In the genomic region with DNA sequence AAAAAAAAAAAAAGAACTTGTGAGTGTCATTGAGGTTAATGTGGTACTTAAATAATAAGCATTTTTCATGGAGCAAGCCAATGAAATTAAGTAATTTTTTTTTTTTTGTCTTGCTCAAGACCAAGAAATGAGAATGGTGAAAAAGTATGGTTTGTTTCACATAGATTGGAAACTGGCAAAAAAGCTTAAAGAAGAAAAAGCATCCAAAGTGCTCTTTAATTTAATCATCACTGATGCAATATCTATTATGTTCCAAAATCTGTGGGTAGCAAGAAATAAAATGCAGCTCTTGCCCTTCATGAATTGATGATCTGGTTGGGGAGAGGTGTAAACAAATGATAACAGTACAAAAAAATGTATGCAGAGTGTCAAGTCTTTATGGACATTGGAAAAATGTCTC, we compare ENCODE assay signal across 35 cellular contexts.
"Had no signal": no experiment of that assay in that cellular context is flagged by ENCODE, and none has a peak within 500 bp of the region (broad histone marks: within the 10 kb centered on the region; RNA-seq: fewer than 3 reads in every experiment).

No MANE protein-coding gene starts in this region.

- H3K9me3 ChIP-seq: MG63 had no signal

- H3K36me3 ChIP-seq: MG63 had no signal

- H3K27me3 ChIP-seq: MG63 had no signal

- H3K4me3 ChIP-seq: MG63 had no signal

- DNase-seq: Karpas-422, Kasumi-1, MG63, MM.1S, MV-4-11, NCI-H1048, NCI-H1092, NCI-H1092 treated with DMSO at 0.1 percent for 48 hours, NCI-H1105, NCI-H1105 treated with DMSO at 0.1 percent for 48 hours, NCI-H1417, NCI-H1417 treated with DMSO at 0.1 percent for 48 hours, NCI-H1436, NCI-H1436 treated with DMSO at 0.1 percent for 48 hours, NCI-H146, NCI-H1694, NCI-H1694 treated with DMSO at 0.1 percent for 48 hours, NCI-H187, NCI-H187 treated with DMSO at 0.1 percent for 48 hours, NCI-H1930, NCI-H2029, NCI-H2029 treated with DMSO at 0.1 percent for 48 hours, NCI-H2081, NCI-H2081 treated with DMSO at 0.1 percent for 48 hours, NCI-H2107, NCI-H2171, NCI-H2171 treated with DMSO at 0.1 percent for 48 hours, NCI-H2227 treated with DMSO at 0.1 percent for 48 hours, NCI-H226, NCI-H345, NCI-H446, NCI-H446 treated with DMSO at 0.1 percent for 48 hours, NCI-H510A, NCI-H510A treated with DMSO at 0.1 percent for 48 hours, NCI-H524 had no signal
